Comparison of ENCODE assay signal across 22 cellular contexts in genomic region chr16:74268372-74268782, GRCh38. TPM values are rescaled to one million over a fixed set of nuclear protein-coding genes. Genes with fewer than 3 reads are reported as not detected.
DNase-seq lines count a peak whose midpoint lies in the region; ATAC-seq, FAIRE-seq and TF ChIP-seq lines count a peak whose summit lies in the region.
"Had no signal": no experiment of that assay in that cellular context is flagged by ENCODE, and none has a peak within 500 bp of the region (broad histone marks: within the 10 kb centered on the region; RNA-seq: fewer than 3 reads in every experiment).

No MANE protein-coding gene starts in this region.

- TF ChIP-seq CTCF in K562 (IDR thresholded peaks at IDR 0.05 in 2 of 3, conservative IDR thresholded peaks at IDR 0.05 in 1 of 3; ENCODE audit: insufficient read depth in 2 of 3, low read depth in 1 of 3, low read length in 3 of 3) (no peak), pancreas (IDR thresholded peaks at IDR 0.05) (no peak), heart right ventricle (IDR thresholded peaks at IDR 0.05) (no peak)

- ATAC-seq in K562 (no peak), pancreas (peak in 3 of 4 donors; percentile 57 to 83 (median 61)), HG02588 (IDR thresholded peaks at IDR 0.05; ENCODE audit: unreplicated experiment) (no peak), heart right ventricle (no peak)
- ATAC-seq: PC-3 had no signal

- no TSS peak for BruUV-seq in K562 (replicated peaks; lab: Mats Ljungman, UMichigan)

- in situ Hi-C loops in K562 (cut with MboI) = no loop called here

- H3K9me1 ChIP-seq in K562 (ENCODE audit: control insufficient read depth, insufficient read depth, low read length) = no peaks in the 10 kb centered on the region

- intact Hi-C loops in K562 (cut with micrococcal nuclease) = no loop called here
- intact Hi-C loops in pancreas (cut with DNase I) = no loop called here
- intact Hi-C loops in heart right ventricle (cut with DNase I) = no loop called here

- no peak overlapping the region for H3K4me3 ChIP-seq in K562
- no peak overlapping the region for H3K4me3 ChIP-seq in pancreas
- no peak overlapping the region for H3K4me3 ChIP-seq in heart right ventricle
- H3K4me3 ChIP-seq: BLaER1, SJCRH30 had no signal

- H3K4me2 ChIP-seq in K562 (ENCODE audit: insufficient read depth, low read length) = no peak overlapping the region
- H3K4me2 ChIP-seq: BLaER1 had no signal

- no peak for TF ChIP-seq POLR2A in K562 (conservative IDR thresholded peaks at IDR 0.05)

- no peaks in the 10 kb centered on the region for H4K20me1 ChIP-seq in K562 (replicated peaks; ENCODE audit: control insufficient read depth, insufficient read depth, low read length)
- H4K20me1 ChIP-seq: BLaER1 had no signal

- H2AFZ ChIP-seq in K562 (ENCODE audit: low read depth, low read length) = no peak overlapping the region

- H3K36me3 ChIP-seq in K562 (ENCODE audit: control insufficient read depth, insufficient read depth, low read length) (no peaks in the 10 kb centered on the region), pancreas (no peaks in the 10 kb centered on the region), heart right ventricle (no peaks in the 10 kb centered on the region)
- H3K36me3 ChIP-seq: BLaER1, SJCRH30 had no signal

- H3K4me1 ChIP-seq in K562 (replicated peaks in 1 of 2; ENCODE audit: control insufficient read depth in 2 of 2, insufficient read depth in 2 of 2, low read length in 2 of 2) (no peaks in the 10 kb centered on the region), pancreas (no peaks in the 10 kb centered on the region), heart right ventricle (no peaks in the 10 kb centered on the region)
- H3K4me1 ChIP-seq: BLaER1, SJCRH30 had no signal

- TF ChIP-seq EP300 in K562 (IDR thresholded peaks at IDR 0.05; ENCODE audit: low read length) = no peak

- CTCF ChIA-PET in K562 (lab: Yijun Ruan, JAX; ENCODE audit: low intra/inter-chr PET ratio) = no interaction called here

- FAIRE-seq in K562 (lab: Jason Lieb, UNC) = no peak
- no peak for FAIRE-seq in pancreas (lab: Jason Lieb, UNC)
- FAIRE-seq: D721Med, HTR-8/SVneo had no signal

- DNase-seq in NCI-H1417 (lab: John Stamatoyannopoulos, UW) (peak; percentile 13 to 77 (median 31)), NCI-H1417 treated with DMSO at 0.1 percent for 48 hours (lab: John Stamatoyannopoulos, UW) (no peak), NCI-H146 treated with DMSO at 0.1 percent for 48 hours (lab: John Stamatoyannopoulos, UW; ENCODE audit: unreplicated experiment) (peak; percentile 7), K562 (ENCODE audit: extremely low read depth in 1 of 4, low spot score in 3 of 4) (no peak), pancreas (peak in 1 of 6 donors; percentile 34), heart right ventricle (no peak), NCI-H1436 (lab: John Stamatoyannopoulos, UW) (no peak)
- DNase-seq: 8988T; CD8-positive, alpha-beta memory T cell; DMS79; H9; NCI-H1694; NCI-H226; NCI-H526 treated with DMSO at 0.1 percent for 48 hours; PC-3; SJCRH30 had no signal

- H3K9me3 ChIP-seq in K562 (replicated peaks; ENCODE audit: control insufficient read depth, insufficient read depth, low read depth, low read length) = no peaks in the 10 kb centered on the region
- H3K9me3 ChIP-seq in pancreas = no peaks in the 10 kb centered on the region
- no peaks in the 10 kb centered on the region for H3K9me3 ChIP-seq in heart right ventricle
- H3K9me3 ChIP-seq: SJCRH30 had no signal

- POLR2A ChIA-PET in K562 (lab: Yijun Ruan, JAX) = no interaction called here

- no peak overlapping the region for H3K27ac ChIP-seq in K562 (ENCODE audit: extremely low read depth, low read depth, low read length)
- H3K27ac ChIP-seq in pancreas = no peak overlapping the region
- H3K27ac ChIP-seq in heart right ventricle = no peak overlapping the region
- H3K27ac ChIP-seq: BLaER1, HL-60, RWPE1, SJCRH30 had no signal

- peaks cover 23% of the 10 kb centered on the region in 2 experiments for H3K27me3 ChIP-seq in K562 (ENCODE audit: control insufficient read depth in 2 of 2, insufficient read depth in 2 of 2, low read length in 2 of 2)
- no peaks in the 10 kb centered on the region for H3K27me3 ChIP-seq in pancreas
- no peaks in the 10 kb centered on the region for H3K27me3 ChIP-seq in heart right ventricle
- H3K27me3 ChIP-seq: BLaER1, SJCRH30 had no signal

- no peak for TF ChIP-seq RAD21 in K562 (CRISPR knock-in tag; conservative IDR thresholded peaks at IDR 0.05 in 1 of 2, IDR thresholded peaks at IDR 0.05 in 1 of 2)

- WGBS in K562 (ENCODE audit: insufficient coverage, low coverage, missing lambda C conversion rate) = 0% methylated on average over 3 of the region's 3 CpGs
- WGBS in pancreas, 2 donors = 20 to 23% methylated on average over 3 of the region's 3 CpGs
- WGBS in heart right ventricle, 2 donors = 52 to 63% methylated on average over 3 of the region's 3 CpGs

- H3K79me2 ChIP-seq in K562 (ENCODE audit: control insufficient read depth, insufficient read depth, low read length) = no peaks in the 10 kb centered on the region

- no peak overlapping the region for H3K9ac ChIP-seq in K562 (ENCODE audit: insufficient read depth in 1 of 2, low read depth in 2 of 2, low read length in 2 of 2)
- H3K9ac ChIP-seq: BLaER1 had no signal

TF ChIP-seq in K562, 482 proteins besides CTCF, POLR2A, EP300 and RAD21:
- TF ChIP-seq ZBTB43 (CRISPR knock-in tag; IDR thresholded peaks at IDR 0.05) (no peak), SREBF2 (CRISPR knock-in tag; IDR thresholded peaks at IDR 0.05) (no peak), SMAD1 (IDR thresholded peaks at IDR 0.05; ENCODE audit: low read depth, low read length, partially characterized antibody) (no peak), MBD1 (CRISPR knock-in tag; IDR thresholded peaks at IDR 0.05) (no peak), CBX8 (IDR thresholded peaks at IDR 0.05; ENCODE audit: borderline replicate concordance, extremely low read depth, low read depth, low read length, poor library complexity, severe bottlenecking) (peak; percentile 51)

RNA-seq across cellular contexts. Expression of gene PSMD7, which starts 28.2 kb away (rescaled TPM):
- total RNA-seq in K562 (2011; cell fraction: chromatin; rRNA removed; ENCODE audit: low replicate concordance) = 56.8 and 81.4 TPM in 2 replicates
- 55.3 and 57.0 TPM in 2 replicates for total RNA-seq in K562 (2011; cell fraction: nucleolus; rRNA removed)
- total RNA-seq in K562 (2011; cell fraction: nucleoplasm; rRNA removed) = 67.5 and 79.8 TPM in 2 replicates
- 114 and 115 TPM in 2 replicates for total RNA-seq in K562 (2014; rRNA removed)
- 144 and 152 TPM in 2 replicates for total RNA-seq in K562 (2014; rRNA removed; fragmentation: Illumina TruSeq; extraction: Trizol)
- 160 TPM in 2 replicates for total RNA-seq in K562 (2015; rRNA removed; fragmentation: Illumina TruSeq; extraction: Trizol)
- total RNA-seq in K562 (2021) = 148 and 156 TPM in 2 replicates
- polyA plus RNA-seq in K562 (2011; rRNA removed) = 142 and 199 TPM in 2 replicates
- polyA plus RNA-seq in K562 (2011; cell fraction: cytosol; rRNA removed) = 88.7 and 96.3 TPM in 2 replicates
- 85.1 and 99.5 TPM in 2 replicates for polyA plus RNA-seq in K562 (2011; cell fraction: nucleus; rRNA removed)
- 144 and 182 TPM in 2 replicates for polyA plus RNA-seq in K562 (2012)
- 226 and 227 TPM in 2 replicates for polyA plus RNA-seq in K562 (2014; fragmentation: Illumina TruSeq; extraction: Trizol)
- polyA plus RNA-seq in K562 (2014; fragmentation: Nextera tagmentation; extraction: Ambion mirVana) = 100 to 1,000 TPM; 100 to 142 TPM
- polyA plus RNA-seq in K562 (2014; rRNA removed) = 162 and 164 TPM in 2 replicates
- polyA minus RNA-seq in K562 (2011; rRNA and poly(A)+ RNA removed) = 191 and 239 TPM in 2 replicates
- 48.9 and 62.5 TPM in 2 replicates for polyA minus RNA-seq in K562 (2011; cell fraction: cytosol; rRNA and poly(A)+ RNA removed)
- 44.7 and 87.3 TPM in 2 replicates for polyA minus RNA-seq in K562 (2011; cell fraction: nucleus; rRNA and poly(A)+ RNA removed)
- 10 to 100 TPM; 19.5 to 34.1 (median 30.0) TPM for total RNA-seq in pancreas
- polyA plus RNA-seq in pancreas = 10 to 100 TPM; 19.8 to 39.7 TPM
- 100 to 1,000 TPM; 120 to 172 (median 136) TPM for total RNA-seq in heart right ventricle
- 100 to 1,000 TPM in 1 of 2 donors, 10 to 100 TPM in 1; 91.9 to 127 TPM for polyA plus RNA-seq in heart right ventricle

Comparison
In these comparisons a context has a peak if more than half of its experiments do, and no peak if none do; other contexts are left out.
1. DNase-seq: peak in NCI-H1417 (3 of 3) and NCI-H146 treated with DMSO at 0.1 percent for 48 hours (single experiment); none in NCI-H1417 treated with DMSO at 0.1 percent for 48 hours (single experiment), K562 (0 of 4), heart right ventricle (0 of 2) and NCI-H1436 (single experiment).
2. ATAC-seq: peak in pancreas (3 of 4); none in K562 (single experiment), HG02588 (single experiment) and heart right ventricle (0 of 8).